In the genomic region with DNA sequence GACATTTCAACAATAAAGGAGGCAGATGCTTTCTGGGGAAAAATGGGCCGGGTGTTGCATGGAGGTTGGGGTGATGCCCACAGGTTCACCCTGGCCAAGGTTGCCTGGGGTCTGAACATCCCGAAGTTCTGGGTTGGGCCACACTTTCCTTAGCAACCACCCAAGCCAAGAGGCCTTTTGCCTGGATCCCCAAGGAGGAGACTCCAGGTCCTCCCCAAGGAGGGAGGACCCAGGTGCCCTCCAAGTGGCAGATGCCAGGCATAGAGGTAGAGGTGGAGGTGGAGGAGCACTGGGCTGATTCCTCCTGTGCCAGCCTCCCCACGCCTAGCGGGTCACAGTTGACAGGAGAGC, we compare ENCODE assay signal across 8 cellular contexts. TPM values are rescaled to one million over a fixed set of nuclear protein-coding genes. Genes with fewer than 3 reads are reported as not detected.
DNase-seq lines count a peak whose midpoint lies in the region; ATAC-seq and TF ChIP-seq lines count a peak whose summit lies in the region.

No MANE protein-coding gene starts in this region.

- intact Hi-C loops in right lobe of liver (cut with DNase I) (no loop called here), tibial artery (cut with DNase I; ENCODE audit: low total_unique reads) (no loop called here)

- no peaks in the 10 kb centered on the region for H3K9me3 Mint-ChIP-seq in activated T-cell treated with anti-CD3 and anti-CD28 coated beads, Interleukin-2, amount 50 U/mL, for 24 hours

- H3K9me3 ChIP-seq in right lobe of liver (no peaks in the 10 kb centered on the region), tibial artery (no peaks in the 10 kb centered on the region)

- H3K36me3 Mint-ChIP-seq in activated T-cell treated with anti-CD3 and anti-CD28 coated beads, Interleukin-2, amount 50 U/mL, for 24 hours (ENCODE audit: low read depth): peaks cover 15% of the 10 kb centered on the region

- peak overlapping the region; percentile 60 for H3K27ac Mint-ChIP-seq in activated T-cell treated with anti-CD3 and anti-CD28 coated beads, Interleukin-2, amount 50 U/mL, for 24 hours

- H3K4me1 ChIP-seq in right lobe of liver: peaks cover 2 to 68% (median 26%) of the 10 kb centered on the region in 4 donors
- H3K4me1 ChIP-seq in tibial artery: peaks cover 18 to 59% (median 57%) of the 10 kb centered on the region in 4 donors

- H3K36me3 ChIP-seq in right lobe of liver (no peaks in the 10 kb centered on the region), tibial artery (no peaks in the 10 kb centered on the region)

- peak overlapping the region; percentile 29 to 96 (median 74) for H3K27ac ChIP-seq in right lobe of liver
- peak overlapping the region; percentile 99 to 100 for H3K27ac ChIP-seq in tibial artery

- TF ChIP-seq POLR2A in right lobe of liver (IDR thresholded peaks at IDR 0.05): no peak

- H3K4me1 Mint-ChIP-seq in activated T-cell treated with anti-CD3 and anti-CD28 coated beads, Interleukin-2, amount 50 U/mL, for 24 hours (ENCODE audit: low read depth): peaks cover 40% of the 10 kb centered on the region

- no peak for ATAC-seq in right lobe of liver
- ATAC-seq in omental fat pad (ENCODE audit: low FRiP score): no peak
- ATAC-seq in GM21576 (IDR thresholded peaks at IDR 0.05; ENCODE audit: unreplicated experiment): no peak

- H3K4me3 ChIP-seq in astrocyte of the cerebellum (ENCODE audit: low read depth, low read length): peak overlapping the region; percentile 83
- H3K4me3 ChIP-seq in right lobe of liver: peak overlapping the region; percentile 67 to 96 (median 95)
- H3K4me3 ChIP-seq in tibial artery: peak overlapping the region; percentile 99

- in situ Hi-C loops in astrocyte of the cerebellum (cut with HindIII; ENCODE audit: low sequenced_read_pairs): no loop called here
- in situ Hi-C loops in GM13977 (cut with MboI; ENCODE audit: low pct_unique_long_range_greater_than_20kb, low sequenced_read_pairs, unreplicated experiment): no loop called here

- H3K27me3 ChIP-seq in right lobe of liver: no peaks in the 10 kb centered on the region
- H3K27me3 ChIP-seq in tibial artery: no peaks in the 10 kb centered on the region

- DNase-seq in activated T-cell treated with anti-CD3 and anti-CD28 coated beads, Interleukin-2, amount 50 U/mL, for 24 hours: no peak
- DNase-seq in activated T-cell treated with anti-CD3 and anti-CD28 coated beads for 4 hours: no peak
- no peak for DNase-seq in astrocyte of the cerebellum (ENCODE audit: low read depth)
- DNase-seq in right lobe of liver: no peak
- no peak for DNase-seq in tibial artery
- DNase-seq in omental fat pad (ENCODE audit: low spot score): no peak
- DNase-seq in GM13977 (ENCODE audit: low spot score): no peak

- TF ChIP-seq CTCF in astrocyte of the cerebellum (IDR thresholded peaks at IDR 0.05; ENCODE audit: low read depth, low read length, missing control alignments) (no peak), right lobe of liver (IDR thresholded peaks at IDR 0.05) (no peak), tibial artery (IDR thresholded peaks at IDR 0.05) (no peak), omental fat pad (IDR thresholded peaks at IDR 0.05) (no peak), GM13977 (IDR thresholded peaks at IDR 0.05; ENCODE audit: extremely low read depth, insufficient read depth, missing control alignments) (no peak)

- H3K4me3 Mint-ChIP-seq in activated T-cell treated with anti-CD3 and anti-CD28 coated beads, Interleukin-2, amount 50 U/mL, for 24 hours: peak overlapping the region; percentile 98

- WGBS in right lobe of liver (ENCODE audit: insufficient coverage, low coverage, low lambda C conversion rate, missing lambda C conversion rate): 27% methylated on average over 2 of the region's 4 CpGs

- H3K27me3 Mint-ChIP-seq in activated T-cell treated with anti-CD3 and anti-CD28 coated beads, Interleukin-2, amount 50 U/mL, for 24 hours: no peaks in the 10 kb centered on the region

RNA-seq across cellular contexts. Expression of a gene that starts 1.2 kb away (rescaled TPM):
- total RNA-seq in right lobe of liver (100 to 1,000 TPM; 146 to 211 (median 170) TPM), omental fat pad (100 to 1,000 TPM; 125 to 212 (median 152) TPM)

RNA-seq across cellular contexts. Expression of a gene that starts 7.6 kb away (rescaled TPM):
- total RNA-seq in right lobe of liver: under 1 TPM in 3 of 6 experiments, not detected in 3; 0.37 to 0.78 (median 0.68) TPM
- total RNA-seq in omental fat pad: not detected

RNA-seq across cellular contexts. Expression of a gene that starts 33.3 kb away (rescaled TPM):
- total RNA-seq in right lobe of liver: 10 to 100 TPM; 17.1 to 22.6 (median 21.1) TPM
- 10 to 100 TPM; 25.0 to 44.9 (median 30.7) TPM for total RNA-seq in omental fat pad
